In the genomic region with DNA sequence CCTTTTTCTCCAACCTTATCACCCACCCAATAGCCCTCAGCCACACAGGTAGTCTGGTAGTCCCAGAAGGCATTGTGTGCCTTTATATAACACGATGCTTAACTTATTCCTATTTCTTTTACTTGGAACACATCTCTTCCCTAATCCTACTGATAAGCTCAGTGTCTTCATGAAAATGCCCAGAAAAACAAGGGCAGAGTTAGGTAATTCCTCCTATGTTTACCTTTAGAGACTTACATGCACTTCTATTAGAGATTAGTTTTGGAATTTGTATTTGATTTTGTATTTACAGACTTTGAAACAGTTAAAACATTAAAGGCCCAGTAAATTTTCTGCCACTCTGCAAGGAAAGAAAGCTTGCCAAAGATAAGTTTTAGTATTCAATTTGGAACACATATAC, we compare ENCODE assay signal across 19 cellular contexts.
"Had no signal": no experiment of that assay in that cellular context is flagged by ENCODE, and none has a peak within 500 bp of the region (broad histone marks: within the 10 kb centered on the region; RNA-seq: fewer than 3 reads in every experiment).

No MANE protein-coding gene starts in this region.

- H3K27ac ChIP-seq: HL-60, RWPE1 had no signal

- DNase-seq: KBM-7, NCI-H1092, NCI-H1105 treated with DMSO at 0.1 percent for 48 hours, NCI-H1417 treated with DMSO at 0.1 percent for 48 hours, NCI-H146, NCI-H1694 treated with DMSO at 0.1 percent for 48 hours, NCI-H1930, NCI-H2081, NCI-H2107, NCI-H2227 treated with DMSO at 0.1 percent for 48 hours, NCI-H524 treated with DMSO at 0.1 percent for 48 hours, NCI-H69, PC-3, SHP77, SK-N-SH, SW 1271 had no signal

- ATAC-seq: Panc1, PC-3 had no signal

- H3K9me3 ChIP-seq: SK-N-SH had no signal
